ENCODE assay signal across 10 cellular contexts in genomic region chr14:92503756-92504491, GRCh38. TPM values are rescaled to one million over a fixed set of nuclear protein-coding genes. Genes with fewer than 3 reads are reported as not detected.
DNase-seq lines count a peak whose midpoint lies in the region; ATAC-seq and TF ChIP-seq lines count a peak whose summit lies in the region.
"Had no signal": no experiment of that assay in that cellular context is flagged by ENCODE, and none has a peak within 500 bp of the region (broad histone marks: within the 10 kb centered on the region; RNA-seq: fewer than 3 reads in every experiment).

No MANE protein-coding gene starts in this region.

- no peaks in the 10 kb centered on the region for H3K9me3 ChIP-seq in mesodermal cell (ENCODE audit: control insufficient read depth, low read length)
- no peaks in the 10 kb centered on the region for H3K9me3 ChIP-seq in HAP-1
- H3K9me3 ChIP-seq: vagina had no signal

- H3K27ac ChIP-seq in mesodermal cell (ENCODE audit: low read depth, low read length, severe bottlenecking) = peak overlapping the region; percentile 95
- H3K27ac ChIP-seq: vagina had no signal

- TF ChIP-seq CTCF in epithelial cell of esophagus (IDR thresholded peaks at IDR 0.05; ENCODE audit: insufficient read depth, low read depth, low read length, missing control alignments) = no peak

- 69 to 79% methylated on average over 3 of the region's 4 CpGs for whole genome bisulfite sequencing in mesodermal cell (ENCODE audit: insufficient coverage in 2 of 2), 2 experiments

- DNase-seq in Caki2 (ENCODE audit: low read depth) (peak; percentile 87), NCI-H226 (peak; percentile 81), epithelial cell of esophagus (ENCODE audit: low read depth) (peak; percentile 94), HAP-1 (ENCODE audit: low spot score in 2 of 2) (no peak), SHP77 treated with DMSO at 0.1 percent for 48 hours (lab: John Stamatoyannopoulos, UW) (no peak)
- DNase-seq: activated naive CD8-positive, alpha-beta T cell treated with anti-CD3 and anti-CD28 coated beads for 36 hours had no signal

- no peaks in the 10 kb centered on the region for H3K27me3 ChIP-seq in HAP-1 (ENCODE audit: low read depth)
- H3K27me3 ChIP-seq: vagina had no signal

- H3K36me3 ChIP-seq in mesodermal cell (ENCODE audit: control insufficient read depth, insufficient read depth, low read length) (no peaks in the 10 kb centered on the region), HAP-1 (replicated peaks) (no peaks in the 10 kb centered on the region)
- H3K36me3 ChIP-seq: vagina had no signal

- H3K4me1 ChIP-seq in mesodermal cell (ENCODE audit: control insufficient read depth, insufficient read depth, low read length, poor library complexity, severe bottlenecking) (peaks cover 32% of the 10 kb centered on the region), HAP-1 (no peaks in the 10 kb centered on the region)

- in situ Hi-C loops in Caki2 (cut with HindIII; ENCODE audit: low pct_unique_long_range_greater_than_20kb, low sequenced_read_pairs) = no loop called here
- in situ Hi-C loops in HAP-1 (cut with MboI; ENCODE audit: low sequenced_read_pairs) = no loop called here

- ATAC-seq in HG02870 (IDR thresholded peaks at IDR 0.05; ENCODE audit: unreplicated experiment) = no peak
- ATAC-seq in HG03520 (IDR thresholded peaks at IDR 0.05; ENCODE audit: unreplicated experiment) = no peak

- H3K4me3 ChIP-seq in epithelial cell of esophagus (ENCODE audit: low read length) = no peak overlapping the region
- H3K4me3 ChIP-seq in mesodermal cell (ENCODE audit: extremely low read depth, insufficient read depth, low read length, poor library complexity, severe bottlenecking) = no peak overlapping the region
- H3K4me3 ChIP-seq in HAP-1 = no peak overlapping the region
- H3K4me3 ChIP-seq: vagina had no signal

RNA-seq across cellular contexts. Expression of gene RIN3, which starts 9.7 kb away (rescaled TPM):
- total RNA-seq in Caki2 (2014; rRNA removed; shearing (Covaris generic); ENCODE audit: low replicate concordance) = 0.12 TPM in 1 of 2 replicates, not detected in the other
- 11.1 TPM for polyA plus RNA-seq in mesodermal cell (2013, experiment 1 of 2)
- 9.1 TPM for polyA plus RNA-seq in mesodermal cell (2013, experiment 2 of 2)

Comparison
In these comparisons a context has a peak if more than half of its experiments do, and no peak if none do; other contexts are left out.
1. DNase-seq: peak in Caki2 (single experiment), NCI-H226 (single experiment) and epithelial cell of esophagus (single experiment); none in HAP-1 (0 of 2) and SHP77 treated with DMSO at 0.1 percent for 48 hours (single experiment).